Comparison of ENCODE assay signal across 1 cellular context in the genomic region with DNA sequence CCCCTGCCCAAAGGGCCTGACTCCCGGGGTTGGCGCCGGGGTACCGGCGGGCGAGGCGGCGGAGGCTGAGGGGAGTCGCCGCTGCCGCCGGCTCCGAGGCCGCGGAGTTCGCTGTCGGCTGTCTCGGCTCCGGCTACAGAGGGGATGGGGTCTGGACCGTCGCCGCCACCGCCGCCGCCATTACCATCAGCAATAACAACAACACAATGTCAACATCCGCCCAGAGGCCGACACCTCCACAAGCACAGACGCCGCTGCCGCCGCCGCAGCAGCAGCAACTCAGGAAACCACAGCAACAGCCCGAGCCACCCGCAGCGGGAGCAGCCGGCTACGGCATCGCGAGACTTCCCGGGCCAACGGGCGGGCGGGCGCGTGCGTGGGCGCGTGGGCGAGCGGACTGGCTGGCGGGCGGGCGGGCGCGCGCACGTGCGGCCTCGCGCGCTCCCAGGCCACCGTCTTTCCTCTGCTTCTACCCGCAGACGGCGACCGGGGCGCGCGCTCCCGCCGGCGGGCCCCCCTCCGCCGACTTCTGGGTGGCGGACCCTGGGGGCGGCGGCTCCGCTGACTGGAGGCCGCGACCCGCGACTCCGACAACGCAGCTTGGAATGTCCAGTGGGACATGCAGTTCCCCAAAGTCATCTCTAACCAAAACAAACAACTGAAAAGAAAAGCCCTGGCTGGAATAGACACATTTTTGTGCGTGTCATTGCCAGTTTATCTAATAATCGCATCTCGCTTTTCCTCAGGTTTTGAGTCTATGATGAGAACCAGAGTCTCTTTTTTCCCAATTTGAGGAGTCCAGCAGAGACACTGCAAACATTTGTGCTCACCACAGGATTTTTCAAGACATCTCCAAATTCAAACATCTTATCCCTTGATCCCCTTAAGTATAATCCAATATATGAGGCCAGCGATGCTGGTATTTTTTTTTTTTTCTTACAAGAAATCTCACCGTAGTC.
TF ChIP-seq lines count a peak whose summit lies in the region.

A gene (minus strand): TSS at position 289 of the 959 bp plus-strand sequence. CDS start 305 bp downstream, outside the sequence.

TF ChIP-seq in liver, 16 proteins besides CTCF, POLR2A, EP300 and RAD21 (continued from another document):
- TF ChIP-seq, protein P1, sequence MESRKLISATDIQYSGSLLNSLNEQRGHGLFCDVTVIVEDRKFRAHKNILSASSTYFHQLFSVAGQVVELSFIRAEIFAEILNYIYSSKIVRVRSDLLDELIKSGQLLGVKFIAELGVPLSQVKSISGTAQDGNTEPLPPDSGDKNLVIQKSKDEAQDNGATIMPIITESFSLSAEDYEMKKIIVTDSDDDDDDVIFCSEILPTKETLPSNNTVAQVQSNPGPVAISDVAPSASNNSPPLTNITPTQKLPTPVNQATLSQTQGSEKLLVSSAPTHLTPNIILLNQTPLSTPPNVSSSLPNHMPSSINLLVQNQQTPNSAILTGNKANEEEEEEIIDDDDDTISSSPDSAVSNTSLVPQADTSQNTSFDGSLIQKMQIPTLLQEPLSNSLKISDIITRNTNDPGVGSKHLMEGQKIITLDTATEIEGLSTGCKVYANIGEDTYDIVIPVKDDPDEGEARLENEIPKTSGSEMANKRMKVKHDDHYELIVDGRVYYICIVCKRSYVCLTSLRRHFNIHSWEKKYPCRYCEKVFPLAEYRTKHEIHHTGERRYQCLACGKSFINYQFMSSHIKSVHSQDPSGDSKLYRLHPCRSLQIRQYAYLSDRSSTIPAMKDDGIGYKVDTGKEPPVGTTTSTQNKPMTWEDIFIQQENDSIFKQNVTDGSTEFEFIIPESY (IDR thresholded peaks at IDR 0.05), result peak; percentile 98
- TF ChIP-seq, protein P2, sequence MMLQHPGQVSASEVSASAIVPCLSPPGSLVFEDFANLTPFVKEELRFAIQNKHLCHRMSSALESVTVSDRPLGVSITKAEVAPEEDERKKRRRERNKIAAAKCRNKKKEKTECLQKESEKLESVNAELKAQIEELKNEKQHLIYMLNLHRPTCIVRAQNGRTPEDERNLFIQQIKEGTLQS (IDR thresholded peaks at IDR 0.05), result no peak
- TF ChIP-seq NR2F2 (IDR thresholded peaks at IDR 0.05) (peak; percentile 79), SP1 (IDR thresholded peaks at IDR 0.05) (peak; percentile 53), RXRA (IDR thresholded peaks at IDR 0.05) (peak; percentile 34 to 36), GABPA (IDR thresholded peaks at IDR 0.05 in 1 of 2, conservative IDR thresholded peaks at IDR 0.05 in 1 of 2) (peak in 1 of 2 donors; percentile 47), TAF1 (conservative IDR thresholded peaks at IDR 0.05) (no peak)
